ENCODE assay signal across 1 cellular context in genomic region chr1:228830185-228830953, GRCh38.
TF ChIP-seq lines count a peak whose summit lies in the region.

No MANE protein-coding gene starts in this region.

TF ChIP-seq in GM12878, 131 proteins besides CTCF, POLR2A, EP300 and RAD21 (continued from another document):
- TF ChIP-seq MLLT1 (IDR thresholded peaks at IDR 0.05): no peak
- TF ChIP-seq POLR2AphosphoS2 (IDR thresholded peaks at IDR 0.05; ENCODE audit: low read depth, low read length): no peak
- no peak for TF ChIP-seq NFIC (IDR thresholded peaks at IDR 0.05; ENCODE audit: low read depth, low read length)
- no peak for TF ChIP-seq PRDM15 (CRISPR knock-in tag; IDR thresholded peaks at IDR 0.05)
- TF ChIP-seq MYC (IDR thresholded peaks at IDR 0.05; ENCODE audit: insufficient read depth, insufficient read length, insufficient replicate concordance, low read length, severe bottlenecking): no peak
